In genomic region chr1:171754971-171755370, GRCh38 we compare ENCODE assay signal across 25 cellular contexts. TPM values are rescaled to one million over a fixed set of nuclear protein-coding genes. Genes with fewer than 3 reads are reported as not detected.
A peak's percentile ranks its signal among the peaks of the same experiment; 100 is the strongest.
DNase-seq lines count a peak whose midpoint lies in the region; ATAC-seq and TF ChIP-seq lines count a peak whose summit lies in the region.
"Had no signal": no experiment of that assay in that cellular context is flagged by ENCODE, and none has a peak within 500 bp of the region (broad histone marks: within the 10 kb centered on the region; RNA-seq: fewer than 3 reads in every experiment).

No MANE protein-coding gene starts in this region.

- dilution Hi-C loops in IMR-90 (cut with HindIII; ENCODE audit: low sequenced_read_pairs, unreplicated experiment): no loop called here

- H3K14ac ChIP-seq in IMR-90 (replicated peaks; ENCODE audit: low read depth, low read length): peak overlapping the region; percentile 93

- peak overlapping the region; percentile 92 for H2AK5ac ChIP-seq in IMR-90 (ENCODE audit: low read depth, low read length)

- TF ChIP-seq POLR2A in IMR-90 (IDR thresholded peaks at IDR 0.05; ENCODE audit: low read depth, low read length): no peak

- H3K27me3 ChIP-seq in IMR-90 (ENCODE audit: control insufficient read depth, insufficient read depth, low read length) (no peaks in the 10 kb centered on the region), lower lobe of right lung (ENCODE audit: low read depth) (no peaks in the 10 kb centered on the region)
- H3K27me3 ChIP-seq: heart left ventricle, sigmoid colon, SJCRH30, uterus had no signal

- peak overlapping the region; percentile 49; the same call in 1 of the 2 replicates for H3K9ac ChIP-seq in IMR-90 (ENCODE audit: low read depth, low read length)

- peak overlapping the region; percentile 95 for H3K4ac ChIP-seq in IMR-90 (ENCODE audit: low read depth, low read length)

- H3K27ac ChIP-seq in IMR-90 (ENCODE audit: insufficient read depth, low read length) (peak overlapping the region; percentile 97), lower lobe of right lung (peak overlapping the region; percentile 14)
- H3K27ac ChIP-seq: C4-2B, coronary artery, heart left ventricle, SJCRH30, uterus had no signal

- no peak overlapping the region for H3K4me2 ChIP-seq in IMR-90 (ENCODE audit: low read depth, low read length)

- H2BK120ac ChIP-seq in IMR-90 (ENCODE audit: low read depth, low read length): peak overlapping the region; percentile 95

- H4K20me1 ChIP-seq in IMR-90 (ENCODE audit: insufficient read depth, low read length): no peaks in the 10 kb centered on the region

- H2AK9ac ChIP-seq in IMR-90 (replicated peaks; ENCODE audit: low read depth, low read length, poor library complexity): peak overlapping the region; percentile 96

- H3K23ac ChIP-seq in IMR-90 (ENCODE audit: low read depth, low read length): peak overlapping the region; percentile 98

- intact Hi-C loops in IMR-90 (cut with micrococcal nuclease) (no loop called here), lower lobe of right lung (cut with DNase I) (no loop called here)

- H3K36me3 ChIP-seq in IMR-90 (ENCODE audit: control insufficient read depth, insufficient read depth, low read length) (no peaks in the 10 kb centered on the region), lower lobe of right lung (no peaks in the 10 kb centered on the region)
- H3K36me3 ChIP-seq: heart left ventricle, sigmoid colon, SJCRH30, uterus had no signal

- H4K5ac ChIP-seq in IMR-90 (ENCODE audit: low read depth, low read length): peak overlapping the region; percentile 98

- CTCF ChIA-PET in IMR-90 (lab: Yijun Ruan, JAX): interaction anchor here (0.6 to 1.1 kb wide), 2 partner anchors 12 to 39 kb away, joined by 4 to 7 read pairs; no protein-coding TSS in a partner anchor

- peaks cover 8% of the 10 kb centered on the region for H3K9me1 ChIP-seq in IMR-90 (ENCODE audit: insufficient read depth, low read length)

- H3K79me1 ChIP-seq in IMR-90 (ENCODE audit: low read depth in 1 of 2, low read length in 2 of 2): no peaks in the 10 kb centered on the region

- H3K9me3 ChIP-seq in IMR-90 (ENCODE audit: control insufficient read depth, insufficient read depth, low read length) (peaks cover 8% of the 10 kb centered on the region), lower lobe of right lung (no peaks in the 10 kb centered on the region)
- H3K9me3 ChIP-seq: heart left ventricle, sigmoid colon, SJCRH30, uterus had no signal

- H3K4me1 ChIP-seq in IMR-90 (ENCODE audit: control insufficient read depth, insufficient read depth, low read length) (peaks cover 14% of the 10 kb centered on the region), lower lobe of right lung (peaks cover 6% of the 10 kb centered on the region)
- H3K4me1 ChIP-seq: sigmoid colon, SJCRH30, uterus had no signal

- H4K8ac ChIP-seq in IMR-90 (ENCODE audit: low read depth in 2 of 2, low read length in 2 of 2): peak overlapping the region; percentile 89 to 94

- ATAC-seq in IMR-90 (ENCODE audit: low read depth) (no peak; the same call in 1 of the 2 replicates), lower lobe of right lung (no peak)
- ATAC-seq: heart left ventricle, left lobe of liver, Panc1 had no signal

- H2AFZ ChIP-seq in IMR-90 (replicated peaks; ENCODE audit: low read length, poor library complexity): no peak overlapping the region

- peak overlapping the region; percentile 98 for H4K91ac ChIP-seq in IMR-90 (ENCODE audit: insufficient read depth, low read depth, low read length)

- H2BK5ac ChIP-seq in IMR-90 (ENCODE audit: low read depth, low read length, poor library complexity, severe bottlenecking): peak overlapping the region; percentile 96

- H2BK15ac ChIP-seq in IMR-90 (ENCODE audit: low read depth, low read length): peak overlapping the region; percentile 92; the same call in 2 of the 3 replicates

- H2BK20ac ChIP-seq in IMR-90 (ENCODE audit: low read depth, low read length): peak overlapping the region; percentile 94

- TF ChIP-seq CTCF in IMR-90 (conservative IDR thresholded peaks at IDR 0.05; ENCODE audit: low read depth, low read length): no peak
- TF ChIP-seq CTCF in cardiac fibroblast (IDR thresholded peaks at IDR 0.05; ENCODE audit: low read depth, low read length): no peak
- TF ChIP-seq CTCF in lower lobe of right lung (IDR thresholded peaks at IDR 0.05): no peak

- no TSS peak for BruUV-seq in IMR-90 (replicated peaks; lab: Mats Ljungman, UMichigan)

- H3K56ac ChIP-seq in IMR-90 (ENCODE audit: extremely low read depth, insufficient read depth, low read length): peak overlapping the region; percentile 91

- H3K4me3 ChIP-seq in IMR-90 (ENCODE audit: insufficient read depth, low read depth, low read length): no peak overlapping the region
- no peak overlapping the region for H3K4me3 ChIP-seq in cardiac fibroblast (replicated peaks in 1 of 2; ENCODE audit: low read depth in 2 of 2, low read length in 2 of 2)
- no peak overlapping the region for H3K4me3 ChIP-seq in lower lobe of right lung
- H3K4me3 ChIP-seq: coronary artery, heart left ventricle, sigmoid colon, SJCRH30, uterus had no signal

- POLR2A ChIA-PET in IMR-90 (lab: Charles Lee; ENCODE audit: unreplicated experiment): interaction anchor here (1.7 kb wide), 1 partner anchor 12 kb away, joined by 16 read pairs; no protein-coding TSS in a partner anchor

- in situ Hi-C loops in IMR-90 (cut with MboI; ENCODE audit: low sequenced_read_pairs): no loop called here

- WGBS in IMR-90 (ENCODE audit: extremely low coverage in 2 of 2, insufficient read length in 1 of 2), 2 experiments: no CpG with 5 or more reads among the region's 1 CpG

- H3K18ac ChIP-seq in IMR-90 (ENCODE audit: low read depth, low read length): peak overlapping the region; percentile 99

- DNase-seq in EL: peak; percentile 23
- peak; percentile 36 for DNase-seq in IMR-90
- DNase-seq in cardiac fibroblast (ENCODE audit: low read depth in 2 of 2): peak; percentile 12 to 17
- DNase-seq in lower lobe of right lung: no peak
- no peak for DNase-seq in NCI-H187 treated with DMSO at 0.1 percent for 48 hours (lab: John Stamatoyannopoulos, UW)
- DNase-seq in NCI-H1092 (lab: John Stamatoyannopoulos, UW): no peak
- DNase-seq in hepatic stellate cell (ENCODE audit: low spot score): no peak
- no peak for DNase-seq in activated CD4-positive, alpha-beta T cell treated with anti-CD3 and anti-CD28 coated beads, Interleukin-2, amount 50 U/mL, for 48 hours
- DNase-seq: activated B cell treated with CpG ODN at 0.5 μM for 24 hours; activated CD4-positive, alpha-beta T cell treated with anti-CD3 and anti-CD28 coated beads, Interleukin-2, amount 50 U/mL, for 4 hours; activated CD8-positive, alpha-beta memory T cell treated with anti-CD3 and anti-CD28 coated beads, Interleukin-2, amount 50 U/mL, for 48 hours; Kasumi-1; NCI-H1048; NCI-H1930; NCI-H345; NCI-H774; sigmoid colon; substantia nigra; uterus had no signal

- no peak for TF ChIP-seq RAD21 in IMR-90 (IDR thresholded peaks at IDR 0.05; ENCODE audit: low read length)

TF ChIP-seq in IMR-90, 13 proteins besides CTCF, POLR2A, EP300 and RAD21:
- TF ChIP-seq CHD1 (IDR thresholded peaks at IDR 0.05; ENCODE audit: low read depth, low read length) (no peak), BHLHE40 (IDR thresholded peaks at IDR 0.05; ENCODE audit: low read depth, low read length) (no peak), MAFK (IDR thresholded peaks at IDR 0.05; ENCODE audit: low read depth, low read length) (no peak), USF2 (IDR thresholded peaks at IDR 0.05; ENCODE audit: low read depth, low read length) (no peak), NFE2L2 (IDR thresholded peaks at IDR 0.05; ENCODE audit: low read depth, low read length) (no peak), ELK1 (IDR thresholded peaks at IDR 0.05; ENCODE audit: borderline replicate concordance, low read depth, low read length) (no peak), RFX5 (IDR thresholded peaks at IDR 0.05; ENCODE audit: low read depth, low read length) (no peak), RCOR1 (IDR thresholded peaks at IDR 0.05; ENCODE audit: insufficient replicate concordance, low read length) (no peak), MXI1 (IDR thresholded peaks at IDR 0.05; ENCODE audit: borderline replicate concordance, low read depth, low read length) (no peak), MAZ (IDR thresholded peaks at IDR 0.05; ENCODE audit: borderline replicate concordance, low read depth, low read length) (no peak)

RNA-seq across cellular contexts. Expression of gene VAMP4, which starts 13.1 kb away (rescaled TPM):
- total RNA-seq in IMR-90 (2012; rRNA removed) (3.4 and 7.5 TPM in 2 replicates), lower lobe of right lung (18.8 TPM)
- polyA plus RNA-seq in IMR-90 (2012; rRNA removed): 3.8 and 5.4 TPM in 2 replicates
- 1.1 and 1.8 TPM in 2 replicates for polyA plus RNA-seq in IMR-90 (2012; cell fraction: cytosol; rRNA removed)
- polyA plus RNA-seq in IMR-90 (2012; cell fraction: nucleus; rRNA removed; ENCODE audit: low replicate concordance): 1.1 and 6.7 TPM in 2 replicates

RNA-seq across cellular contexts. Expression of gene METTL13, which starts 26.5 kb away (rescaled TPM):
- total RNA-seq in IMR-90 (2012; rRNA removed): 25.8 and 26.3 TPM in 2 replicates
- polyA plus RNA-seq in IMR-90 (2012; rRNA removed): 22.6 and 25.1 TPM in 2 replicates
- polyA plus RNA-seq in IMR-90 (2012; cell fraction: cytosol; rRNA removed): 16.8 and 20.4 TPM in 2 replicates
- polyA plus RNA-seq in IMR-90 (2012; cell fraction: nucleus; rRNA removed; ENCODE audit: low replicate concordance): 9.8 and 11.9 TPM in 2 replicates
- total RNA-seq in lower lobe of right lung: 25.1 TPM

Comparison
In these comparisons a context has a peak if more than half of its experiments do, and no peak if none do; other contexts are left out.
1. DNase-seq: peak in EL (single experiment), IMR-90 (single experiment) and cardiac fibroblast (2 of 2); none in lower lobe of right lung (single experiment), NCI-H187 treated with DMSO at 0.1 percent for 48 hours (single experiment), NCI-H1092 (single experiment), hepatic stellate cell (single experiment) and activated CD4-positive, alpha-beta T cell treated with anti-CD3 and anti-CD28 coated beads, Interleukin-2, amount 50 U/mL, for 48 hours (0 of 2).